In genomic region chr19:50835785-50836542, GRCh38 we compare ENCODE assay signal across 1 cellular context.
A peak's percentile ranks its signal among the peaks of the same experiment; 100 is the strongest.
TF ChIP-seq lines count a peak whose summit lies in the region.

No MANE protein-coding gene starts in this region.

TF ChIP-seq in HepG2, 621 proteins besides CTCF, POLR2A, EP300 and RAD21 (continued from another document and continues in another):
- no peak for TF ChIP-seq ZNF503 (CRISPR knock-in tag; IDR thresholded peaks at IDR 0.05)
- TF ChIP-seq MED13 (CRISPR knock-in tag; IDR thresholded peaks at IDR 0.05), result no peak
- TF ChIP-seq MIXL1 (CRISPR knock-in tag; IDR thresholded peaks at IDR 0.05), result no peak
- no peak for TF ChIP-seq ZNF326 (CRISPR knock-in tag; IDR thresholded peaks at IDR 0.05; ENCODE audit: borderline replicate concordance)
- TF ChIP-seq ZZZ3 (CRISPR knock-in tag; IDR thresholded peaks at IDR 0.05; ENCODE audit: borderline replicate concordance), result no peak
- no peak for TF ChIP-seq ZFP36L1 (CRISPR knock-in tag; IDR thresholded peaks at IDR 0.05)
- TF ChIP-seq ETS1 (CRISPR knock-in tag; IDR thresholded peaks at IDR 0.05), result no peak
- no peak for TF ChIP-seq NFE2 (CRISPR knock-in tag; IDR thresholded peaks at IDR 0.05)
- no peak for TF ChIP-seq ZNF235 (CRISPR knock-in tag; IDR thresholded peaks at IDR 0.05; ENCODE audit: borderline replicate concordance)
- no peak for TF ChIP-seq NCOA2 (CRISPR knock-in tag; IDR thresholded peaks at IDR 0.05)
- TF ChIP-seq ZIK1 (CRISPR knock-in tag; IDR thresholded peaks at IDR 0.05; ENCODE audit: borderline replicate concordance, low read depth), result no peak
- no peak for TF ChIP-seq MAFK (conservative IDR thresholded peaks at IDR 0.05 in 1 of 2, IDR thresholded peaks at IDR 0.05 in 1 of 2; ENCODE audit: low read length in 2 of 2)
- no peak for TF ChIP-seq ZNF607 (CRISPR knock-in tag; IDR thresholded peaks at IDR 0.05; ENCODE audit: borderline replicate concordance)
- TF ChIP-seq FOXO1 (CRISPR knock-in tag; IDR thresholded peaks at IDR 0.05), result no peak
- TF ChIP-seq ZNF572 (CRISPR knock-in tag; IDR thresholded peaks at IDR 0.05), result no peak
- TF ChIP-seq CREB1 (IDR thresholded peaks at IDR 0.05), result peak; percentile 50; the same call in 1 of the 2 replicates
- TF ChIP-seq CREB1 (CRISPR knock-in tag; IDR thresholded peaks at IDR 0.05), result no peak
- 0 out of 2 replicates have a peak, but pooled peaks have one; percentile 47 for TF ChIP-seq CHD2 (IDR thresholded peaks at IDR 0.05; ENCODE audit: low read depth, low read length)
- TF ChIP-seq TBX3 (IDR thresholded peaks at IDR 0.05; ENCODE audit: borderline replicate concordance), result no peak
- 0 out of 2 replicates have a peak, but pooled peaks have one; percentile 27 for TF ChIP-seq SRY (CRISPR knock-in tag; IDR thresholded peaks at IDR 0.05)
- no peak; the same call in 1 of the 2 replicates for TF ChIP-seq ZSCAN31 (CRISPR knock-in tag; IDR thresholded peaks at IDR 0.05; ENCODE audit: low read depth)
- TF ChIP-seq ZNF597 (CRISPR knock-in tag; IDR thresholded peaks at IDR 0.05), result no peak
- TF ChIP-seq BATF2 (CRISPR knock-in tag; IDR thresholded peaks at IDR 0.05), result no peak
- TF ChIP-seq POGK (CRISPR knock-in tag; conservative IDR thresholded peaks at IDR 0.05), result no peak
- TF ChIP-seq TBL1XR1 (IDR thresholded peaks at IDR 0.05; ENCODE audit: borderline replicate concordance, low read length, partially characterized antibody), result no peak
- TF ChIP-seq MYC (CRISPR knock-in tag; IDR thresholded peaks at IDR 0.05; ENCODE audit: borderline replicate concordance), result peak; percentile 43; the same call in 1 of the 2 replicates
- TF ChIP-seq PHF20 (CRISPR knock-in tag; IDR thresholded peaks at IDR 0.05), result no peak
- TF ChIP-seq ZSCAN30 (CRISPR knock-in tag; IDR thresholded peaks at IDR 0.05), result no peak
- TF ChIP-seq ZNF510 (CRISPR knock-in tag; IDR thresholded peaks at IDR 0.05; ENCODE audit: low read depth), result no peak
- no peak for TF ChIP-seq ETV6 (CRISPR knock-in tag; conservative IDR thresholded peaks at IDR 0.05)
- TF ChIP-seq ZNF414 (CRISPR knock-in tag; IDR thresholded peaks at IDR 0.05), result no peak
- TF ChIP-seq GPN1 (CRISPR knock-in tag; IDR thresholded peaks at IDR 0.05; ENCODE audit: borderline replicate concordance), result no peak
- TF ChIP-seq HCFC1 (IDR thresholded peaks at IDR 0.05; ENCODE audit: low read depth, low read length), result no peak
- no peak for TF ChIP-seq ZNF552 (CRISPR knock-in tag; IDR thresholded peaks at IDR 0.05; ENCODE audit: borderline replicate concordance)
- no peak for TF ChIP-seq ZBTB38 (CRISPR knock-in tag; IDR thresholded peaks at IDR 0.05)
- no peak for TF ChIP-seq HDAC2 (CRISPR knock-in tag; IDR thresholded peaks at IDR 0.05)
- TF ChIP-seq ZNF333 (CRISPR knock-in tag; IDR thresholded peaks at IDR 0.05; ENCODE audit: borderline replicate concordance), result no peak
- TF ChIP-seq ZNF709 (CRISPR knock-in tag; IDR thresholded peaks at IDR 0.05), result no peak
- TF ChIP-seq SMAD3 (CRISPR knock-in tag; IDR thresholded peaks at IDR 0.05), result no peak
- no peak for TF ChIP-seq EEA1 (CRISPR knock-in tag; IDR thresholded peaks at IDR 0.05; ENCODE audit: borderline replicate concordance)
- no peak for TF ChIP-seq ZNF251 (CRISPR knock-in tag; IDR thresholded peaks at IDR 0.05)
- TF ChIP-seq ZNF432 (CRISPR knock-in tag; IDR thresholded peaks at IDR 0.05; ENCODE audit: borderline replicate concordance), result no peak
- 0 out of 2 replicates have a peak, but pooled peaks have one; percentile 27 for TF ChIP-seq ZBTB7B (CRISPR knock-in tag; IDR thresholded peaks at IDR 0.05)
- no peak for TF ChIP-seq POLR2G (IDR thresholded peaks at IDR 0.05; ENCODE audit: low read depth, low read length)
- TF ChIP-seq ZNF570 (CRISPR knock-in tag; IDR thresholded peaks at IDR 0.05; ENCODE audit: borderline replicate concordance), result no peak
- no peak for TF ChIP-seq ZC3H13 (CRISPR knock-in tag; IDR thresholded peaks at IDR 0.05)
- no peak for TF ChIP-seq ZBTB21 (CRISPR knock-in tag; IDR thresholded peaks at IDR 0.05)
- TF ChIP-seq PHF21A (CRISPR knock-in tag; IDR thresholded peaks at IDR 0.05), result no peak
- TF ChIP-seq RARA (CRISPR knock-in tag; IDR thresholded peaks at IDR 0.05), result 0 out of 2 replicates have a peak, but pooled peaks have one; percentile 10
- no peak for TF ChIP-seq ZNF281 (CRISPR knock-in tag; IDR thresholded peaks at IDR 0.05; ENCODE audit: borderline replicate concordance)
- TF ChIP-seq ZKSCAN5 (CRISPR knock-in tag; IDR thresholded peaks at IDR 0.05), result no peak
- no peak for TF ChIP-seq NFYB (CRISPR knock-in tag; IDR thresholded peaks at IDR 0.05)
- no peak for TF ChIP-seq GTF3A (CRISPR knock-in tag; conservative IDR thresholded peaks at IDR 0.05)
- TF ChIP-seq TP53 (CRISPR knock-in tag; conservative IDR thresholded peaks at IDR 0.05), result no peak
- no peak for TF ChIP-seq SRSF1 (optimal IDR thresholded peaks at IDR 0.05; ENCODE audit: low read depth, low read length)
- TF ChIP-seq LRRFIP1 (CRISPR knock-in tag; conservative IDR thresholded peaks at IDR 0.05), result no peak
- TF ChIP-seq ZMAT3 (CRISPR knock-in tag; conservative IDR thresholded peaks at IDR 0.05), result no peak
- no peak for TF ChIP-seq MZF1 (CRISPR knock-in tag; IDR thresholded peaks at IDR 0.05; ENCODE audit: borderline replicate concordance)
- no peak for TF ChIP-seq TIGD3 (CRISPR knock-in tag; IDR thresholded peaks at IDR 0.05; ENCODE audit: borderline replicate concordance)
- TF ChIP-seq GPBP1L1 (CRISPR knock-in tag; IDR thresholded peaks at IDR 0.05), result no peak
- no peak for TF ChIP-seq SMYD3 (CRISPR knock-in tag; IDR thresholded peaks at IDR 0.05)
- no peak for TF ChIP-seq ZNF670 (CRISPR knock-in tag; IDR thresholded peaks at IDR 0.05; ENCODE audit: borderline replicate concordance)
- TF ChIP-seq RBFOX2 (IDR thresholded peaks at IDR 0.05; ENCODE audit: low read depth, low read length), result 0 out of 2 replicates have a peak, but pooled peaks have one; percentile 17
